ENCODE assay signal across 13 cellular contexts in genomic region chr19:46824887-46825730, GRCh38. TPM values are rescaled to one million over a fixed set of nuclear protein-coding genes. Genes with fewer than 3 reads are reported as not detected.
A peak's percentile ranks its signal among the peaks of the same experiment; 100 is the strongest.
DNase-seq lines count a peak whose midpoint lies in the region; ATAC-seq, FAIRE-seq and TF ChIP-seq lines count a peak whose summit lies in the region.
"Had no signal": no experiment of that assay in that cellular context is flagged by ENCODE, and none has a peak within 500 bp of the region (broad histone marks: within the 10 kb centered on the region; RNA-seq: fewer than 3 reads in every experiment).

No MANE protein-coding gene starts in this region.

- intact Hi-C loops in left colon (cut with DNase I, micrococcal nuclease), result no loop called here

- H3K4me1 ChIP-seq in small intestine (ENCODE audit: control insufficient read depth in 2 of 2, insufficient read depth in 1 of 2, low read depth in 1 of 2, low read length in 1 of 2), result peaks cover 2 to 9% of the 10 kb centered on the region in 2 donors

- no peaks in the 10 kb centered on the region for H3K9me3 ChIP-seq in small intestine (ENCODE audit: control insufficient read depth, low read depth)
- H3K9me3 ChIP-seq: MG63, SJSA1 had no signal

- FAIRE-seq in small intestine (lab: Jason Lieb, UNC), result no peak
- FAIRE-seq: colon had no signal

- H3K4me3 ChIP-seq in AG10803 (ENCODE audit: low read length) (no peak overlapping the region), small intestine (ENCODE audit: low read depth in 1 of 2, low read length in 2 of 2) (no peak overlapping the region)
- H3K4me3 ChIP-seq: MG63, SJSA1 had no signal

- ATAC-seq in left colon (no peak), GM21723 (IDR thresholded peaks at IDR 0.05; ENCODE audit: unreplicated experiment) (no peak)

- peak overlapping the region in 1 of 2 donors; percentile 6 for H3K27ac ChIP-seq in small intestine (ENCODE audit: low read depth in 1 of 2, low read length in 1 of 2)
- H3K27ac ChIP-seq: SJSA1 had no signal

- H3K27me3 ChIP-seq in small intestine (ENCODE audit: control insufficient read depth in 2 of 2, insufficient read depth in 2 of 2, low read length in 2 of 2), result no peaks in the 10 kb centered on the region
- H3K27me3 ChIP-seq: MG63, SJSA1 had no signal

- in situ Hi-C loops in ACHN (cut with HindIII; ENCODE audit: low pct_ligation_motif_present, low pct_unique_long_range_greater_than_20kb, low sequenced_read_pairs), result no loop called here

- TF ChIP-seq CTCF in AG10803 (conservative IDR thresholded peaks at IDR 0.05; ENCODE audit: low read length), result 0 out of 2 replicates have a peak, but pooled peaks have one; percentile 6
- TF ChIP-seq CTCF in GM12873 (IDR thresholded peaks at IDR 0.05; ENCODE audit: insufficient read depth, low read depth, low read length, missing control alignments), result peak; percentile 28

- WGBS in small intestine, 3 donors, result 77 to 87% (median 83%) methylated on average over 21 of the region's 21 CpGs

- DNase-seq in AG10803 (ENCODE audit: low read depth) (peak; percentile 18), RPMI7951 (ENCODE audit: low read depth) (peak; percentile 65), left colon (peak; percentile 26 to 37), small intestine (no peak), ACHN (no peak), AG20443 (ENCODE audit: low spot score) (no peak)
- DNase-seq: activated T-cell treated with anti-CD3 and anti-CD28 coated beads, Interleukin-2, amount 50 U/mL, for 1 hour; MG63; occipital lobe had no signal

- H3K36me3 ChIP-seq in small intestine (ENCODE audit: control insufficient read depth in 2 of 2, insufficient read depth in 2 of 2, low read length in 2 of 2), result no peaks in the 10 kb centered on the region
- H3K36me3 ChIP-seq: MG63, SJSA1 had no signal

RNA-seq across cellular contexts. Expression of gene AP2S1, which starts 25.5 kb away (rescaled TPM):
- total RNA-seq in RPMI7951 (2014; rRNA removed; shearing (Covaris generic)), result 447 and 606 TPM in 2 replicates
- total RNA-seq in left colon, result 100 to 1,000 TPM; 123 to 138 TPM
- 100 to 1,000 TPM; 123 to 164 (median 129) TPM for polyA plus RNA-seq in small intestine

RNA-seq across cellular contexts. Expression of gene ARHGAP35, which starts 35.7 kb away (rescaled TPM):
- total RNA-seq in RPMI7951 (2014; rRNA removed; shearing (Covaris generic)), result 24.0 and 25.2 TPM in 2 replicates
- 10 to 100 TPM; 65.8 to 73.1 TPM for total RNA-seq in left colon
- polyA plus RNA-seq in small intestine, result 10 to 100 TPM; 12.7 to 25.4 (median 13.8) TPM

RNA-seq across cellular contexts. Expression of gene SLC1A5, which starts 36.7 kb away (rescaled TPM):
- 117 and 127 TPM in 2 replicates for total RNA-seq in RPMI7951 (2014; rRNA removed; shearing (Covaris generic))
- 100 to 1,000 TPM in 1 of 2 donors, 10 to 100 TPM in 1; 88.5 to 145 TPM for total RNA-seq in left colon
- polyA plus RNA-seq in small intestine, result 100 to 1,000 TPM in 1 of 3 donors, 1 to 10 TPM in 2; 1.6 to 159 (median 7.0) TPM

Comparison
In these comparisons a context has a peak if more than half of its experiments do, and no peak if none do; other contexts are left out.
1. DNase-seq: peak in AG10803 (single experiment), RPMI7951 (single experiment) and left colon (2 of 2); none in small intestine (single experiment), ACHN (single experiment) and AG20443 (single experiment).